ENCODE assay signal across 7 cellular contexts in genomic region chr15:80251505-80252280, GRCh38. TPM values are rescaled to one million over a fixed set of nuclear protein-coding genes. Genes with fewer than 3 reads are reported as not detected.
DNase-seq lines count a peak whose midpoint lies in the region; ATAC-seq, FAIRE-seq and TF ChIP-seq lines count a peak whose summit lies in the region.

Gene CTXND1 (minus strand): TSS chr15:80252213. CDS start chr15:80201949, 50,264 bp downstream.

- no peak for FAIRE-seq in kidney (lab: Jason Lieb, UNC)

- no peak within 1 kb of the TSS for H3K27ac Mint-ChIP-seq in HFFc6
- H3K27ac Mint-ChIP-seq in activated T-helper 1 cell treated with anti-CD3 and anti-CD28 coated beads, Interleukin-12 subunit alpha, Interleukin-12 subunit beta, Interleukin-2, Interleukin-4 antibody, amounts not matched to agents 30 ng/mL and 10 ng/mL and 1 ng/mL, durations not matched to agents 14 hours and 24 hours and 36 hours, result no peak within 1 kb of the TSS

- peak within 1 kb of the TSS; percentile 63 to 64 for H3K4me3 ChIP-seq in ascending aorta
- H3K4me3 ChIP-seq in kidney (ENCODE audit: low read length in 2 of 2), result peak within 1 kb of the TSS; percentile 57 to 61

- no peaks in the 10 kb centered on the region for H3K9me3 Mint-ChIP-seq in HFFc6
- no peaks in the 10 kb centered on the region for H3K9me3 Mint-ChIP-seq in activated T-helper 1 cell treated with anti-CD3 and anti-CD28 coated beads, Interleukin-12 subunit alpha, Interleukin-12 subunit beta, Interleukin-2, Interleukin-4 antibody, amounts not matched to agents 30 ng/mL and 10 ng/mL and 1 ng/mL, durations not matched to agents 14 hours and 24 hours and 36 hours

- H3K9ac ChIP-seq in kidney (ENCODE audit: low read length in 2 of 2), result peak within 1 kb of the TSS in 1 of 2 donors; percentile 2

- peak; percentile 23 for ATAC-seq in stimulated activated naive CD8-positive, alpha-beta T cell treated with anti-CD3 and anti-CD28 coated beads, Interleukin-15, Interleukin-2, amounts not matched to agents 100 U/mL and 50 U/mL, for 24 hours

- H3K27me3 ChIP-seq in ascending aorta, result peaks cover 5% of the 10 kb centered on the region

- DNase-seq in HFFc6, result no peak
- peak in 1 of 2 donors; percentile 51 for DNase-seq in ascending aorta (ENCODE audit: low spot score in 2 of 2)
- no peak for DNase-seq in kidney
- no peak for DNase-seq in stimulated activated naive CD8-positive, alpha-beta T cell treated with anti-CD3 and anti-CD28 coated beads, Interleukin-15, Interleukin-2, amounts not matched to agents 100 U/mL and 50 U/mL, for 24 hours
- DNase-seq in activated T-helper 1 cell treated with anti-CD3 and anti-CD28 coated beads, Interleukin-12 subunit alpha, Interleukin-12 subunit beta, Interleukin-2, Interleukin-4 antibody, amounts not matched to agents 30 ng/mL and 10 ng/mL and 1 ng/mL, durations not matched to agents 14 hours and 24 hours and 36 hours (ENCODE audit: low spot score), result no peak
- DNase-seq in UCSD-AML1 (lab: John Stamatoyannopoulos, UW; ENCODE audit: unreplicated experiment), result no peak
- DNase-seq in NCI-H2227 (lab: John Stamatoyannopoulos, UW; ENCODE audit: unreplicated experiment), result no peak

- no peaks in the 10 kb centered on the region for H3K36me3 Mint-ChIP-seq in HFFc6 (ENCODE audit: low read depth)
- no peaks in the 10 kb centered on the region for H3K36me3 Mint-ChIP-seq in activated T-helper 1 cell treated with anti-CD3 and anti-CD28 coated beads, Interleukin-12 subunit alpha, Interleukin-12 subunit beta, Interleukin-2, Interleukin-4 antibody, amounts not matched to agents 30 ng/mL and 10 ng/mL and 1 ng/mL, durations not matched to agents 14 hours and 24 hours and 36 hours (ENCODE audit: low read depth)

- no peak for TF ChIP-seq CTCF in HFFc6 (IDR thresholded peaks at IDR 0.05)
- TF ChIP-seq CTCF in ascending aorta (IDR thresholded peaks at IDR 0.05), result no peak
- TF ChIP-seq CTCF in kidney (IDR thresholded peaks at IDR 0.05; ENCODE audit: borderline replicate concordance, extremely low read depth, insufficient read depth), result no peak

- intact Hi-C loops in ascending aorta (cut with DNase I) (no loop called here), kidney (cut with DNase I) (no loop called here)
- intact Hi-C loops in activated T-helper 1 cell treated with anti-CD3 and anti-CD28 coated beads, Interleukin-12 subunit alpha, Interleukin-12 subunit beta, Interleukin-2, Interleukin-4 antibody, amounts not matched to agents 30 ng/mL and 10 ng/mL and 1 ng/mL, durations not matched to agents 14 hours and 24 hours and 36 hours (cut with micrococcal nuclease), result no loop called here

- no peaks in the 10 kb centered on the region for H3K4me1 Mint-ChIP-seq in HFFc6 (ENCODE audit: low read depth)
- no peaks in the 10 kb centered on the region for H3K4me1 Mint-ChIP-seq in activated T-helper 1 cell treated with anti-CD3 and anti-CD28 coated beads, Interleukin-12 subunit alpha, Interleukin-12 subunit beta, Interleukin-2, Interleukin-4 antibody, amounts not matched to agents 30 ng/mL and 10 ng/mL and 1 ng/mL, durations not matched to agents 14 hours and 24 hours and 36 hours (ENCODE audit: low read depth)

- peak within 1 kb of the TSS; percentile 60 for H3K4me3 Mint-ChIP-seq in HFFc6
- H3K4me3 Mint-ChIP-seq in activated T-helper 1 cell treated with anti-CD3 and anti-CD28 coated beads, Interleukin-12 subunit alpha, Interleukin-12 subunit beta, Interleukin-2, Interleukin-4 antibody, amounts not matched to agents 30 ng/mL and 10 ng/mL and 1 ng/mL, durations not matched to agents 14 hours and 24 hours and 36 hours, result no peak within 1 kb of the TSS

- H3K4me1 ChIP-seq in ascending aorta (peaks cover 4% of the 10 kb centered on the region in 2 donors), kidney (ENCODE audit: control insufficient read depth in 1 of 2, insufficient read depth in 1 of 2, low read depth in 1 of 2, low read length in 2 of 2) (peaks cover 5% of the 10 kb centered on the region in 2 donors)

- H3K36me3 ChIP-seq in ascending aorta (no peaks in the 10 kb centered on the region), kidney (ENCODE audit: control insufficient read depth in 1 of 2, insufficient read depth in 2 of 2, low read length in 2 of 2) (no peaks in the 10 kb centered on the region)

- H3K9me3 ChIP-seq in ascending aorta (no peaks in the 10 kb centered on the region), kidney (ENCODE audit: control insufficient read depth in 1 of 2, low read length in 2 of 2) (no peaks in the 10 kb centered on the region)

- no peak within 1 kb of the TSS for H3K27ac ChIP-seq in ascending aorta
- no peak within 1 kb of the TSS for H3K27ac ChIP-seq in kidney (ENCODE audit: low read depth in 2 of 2, low read length in 2 of 2)

- peaks cover 45% of the 10 kb centered on the region for H3K27me3 Mint-ChIP-seq in HFFc6 (ENCODE audit: insufficient read depth)
- peaks cover 68% of the 10 kb centered on the region for H3K27me3 Mint-ChIP-seq in activated T-helper 1 cell treated with anti-CD3 and anti-CD28 coated beads, Interleukin-12 subunit alpha, Interleukin-12 subunit beta, Interleukin-2, Interleukin-4 antibody, amounts not matched to agents 30 ng/mL and 10 ng/mL and 1 ng/mL, durations not matched to agents 14 hours and 24 hours and 36 hours (ENCODE audit: insufficient read depth)

RNA-seq across cellular contexts. Expression of gene CTXND1, which starts in this region (rescaled TPM):
- total RNA-seq in HFFc6 (2021; fragmentation: NEBNext Ultra II Directional; extraction: Animal tissue kit (Norgen Biotek cat#: 25700)), result not detected
- total RNA-seq in ascending aorta (0.11 TPM), kidney (2.8 TPM)
- polyA plus RNA-seq in kidney (ENCODE audit: insufficient read depth, low read depth, low replicate concordance), result 2.2 TPM
- total RNA-seq in activated T-helper 1 cell treated with anti-CD3 and anti-CD28 coated beads, Interleukin-12 subunit alpha, Interleukin-12 subunit beta, Interleukin-2, Interleukin-4 antibody, amounts not matched to agents 30 ng/mL and 10 ng/mL and 1 ng/mL, durations not matched to agents 14 hours and 24 hours and 36 hours, result not detected in 2 replicates
